17 cellular contexts compared by ENCODE assay signal in genomic region chr14:72532686-72533454, GRCh38.
DNase-seq lines count a peak whose midpoint lies in the region; ATAC-seq and TF ChIP-seq lines count a peak whose summit lies in the region.
"Had no signal": no experiment of that assay in that cellular context is flagged by ENCODE, and none has a peak within 500 bp of the region (broad histone marks: within the 10 kb centered on the region; RNA-seq: fewer than 3 reads in every experiment).

No MANE protein-coding gene starts in this region.

- intact Hi-C loops in activated CD4-positive, alpha-beta T cell treated with anti-CD3 and anti-CD28 coated beads, Interleukin-2, amount 10 ng/mL, durations not matched to agents 24 days and 14 days (cut with micrococcal nuclease), result no loop called here
- intact Hi-C loops in CD4-positive, alpha-beta T cell (cut with DNase I, micrococcal nuclease), result no loop called here
- intact Hi-C loops in naive thymus-derived CD4-positive, alpha-beta T cell (cut with micrococcal nuclease), result loop anchor here in 1 of 2 donors (1.0 to 2.0 kb wide), 2 partner anchors 14 to 56 kb away; no protein-coding TSS in a partner anchor

- ATAC-seq in CD4-positive, alpha-beta T cell (ENCODE audit: poor library complexity), result no peak
- peak in 3 of 4 experiments; percentile 27 to 51 (median 50) for ATAC-seq in T-cell (replicated peaks in 1 of 4)
- no peak for ATAC-seq in naive thymus-derived CD4-positive, alpha-beta T cell
- no peak for ATAC-seq in HG02623 (IDR thresholded peaks at IDR 0.05; ENCODE audit: unreplicated experiment)
- ATAC-seq in GM18868 (IDR thresholded peaks at IDR 0.05; ENCODE audit: unreplicated experiment), result no peak

- H3K27me3 ChIP-seq in CD4-positive, alpha-beta T cell (ENCODE audit: control insufficient read depth, insufficient read depth, low read length), result no peaks in the 10 kb centered on the region
- no peaks in the 10 kb centered on the region for H3K27me3 ChIP-seq in naive thymus-derived CD4-positive, alpha-beta T cell (ENCODE audit: control insufficient read depth in 2 of 2, insufficient read depth in 2 of 2, low read length in 2 of 2)
- no peaks in the 10 kb centered on the region for H3K27me3 ChIP-seq in right atrium auricular region
- H3K27me3 ChIP-seq: SJSA1 had no signal

- peaks cover 8% of the 10 kb centered on the region for H3K9me3 ChIP-seq in CD4-positive, alpha-beta T cell (ENCODE audit: control insufficient read depth, low read length)
- peaks cover 0 to 7% (median 7%) of the 10 kb centered on the region in 3 experiments for H3K9me3 ChIP-seq in naive thymus-derived CD4-positive, alpha-beta T cell (ENCODE audit: control insufficient read depth in 2 of 3, low read length in 3 of 3)
- H3K9me3 ChIP-seq in right atrium auricular region, result peaks cover 0 to 8% of the 10 kb centered on the region in 2 donors

- DNase-seq in activated CD4-positive, alpha-beta T cell treated with anti-CD3 and anti-CD28 coated beads, Interleukin-2, amount 10 ng/mL, durations not matched to agents 24 days and 14 days, result peak; percentile 77
- DNase-seq in activated CD4-positive, alpha-beta T cell treated with anti-CD3 and anti-CD28 coated beads, Interleukin-2, amount 50 U/mL, for 48 hours, result no peak
- no peak for DNase-seq in CD4-positive, alpha-beta T cell
- DNase-seq in T-cell, result no peak
- peak in 5 of 9 donors; percentile 13 to 52 (median 39) for DNase-seq in naive thymus-derived CD4-positive, alpha-beta T cell
- no peak for DNase-seq in right atrium auricular region (ENCODE audit: low spot score)
- DNase-seq: DMS 273 treated with DMSO at 0.1 percent for 48 hours, KBM-7, NCI-H1092, NCI-H146, NCI-H2081 treated with DMSO at 0.1 percent for 48 hours, NCI-H510A, NCI-H82 had no signal

- no peak overlapping the region for H3K27ac ChIP-seq in CD4-positive, alpha-beta T cell (ENCODE audit: low read depth, low read length)
- H3K27ac ChIP-seq in naive thymus-derived CD4-positive, alpha-beta T cell (ENCODE audit: low read depth, low read length), result no peak overlapping the region
- no peak overlapping the region for H3K27ac ChIP-seq in right atrium auricular region
- H3K27ac ChIP-seq: 22Rv1, SJSA1 had no signal

- peaks cover 16% of the 10 kb centered on the region for H3K27me3 Mint-ChIP-seq in activated CD4-positive, alpha-beta T cell treated with anti-CD3 and anti-CD28 coated beads, Interleukin-2, amount 10 ng/mL, durations not matched to agents 24 days and 14 days
- no peaks in the 10 kb centered on the region for H3K27me3 Mint-ChIP-seq in CD4-positive, alpha-beta T cell
- H3K27me3 Mint-ChIP-seq in T-cell, result peaks cover 0 to 4% of the 10 kb centered on the region in 2 donors
- peaks cover 0 to 9% (median 5%) of the 10 kb centered on the region in 5 donors for H3K27me3 Mint-ChIP-seq in naive thymus-derived CD4-positive, alpha-beta T cell

- peak overlapping the region; percentile 81 for H3K27ac Mint-ChIP-seq in activated CD4-positive, alpha-beta T cell treated with anti-CD3 and anti-CD28 coated beads, Interleukin-2, amount 10 ng/mL, durations not matched to agents 24 days and 14 days
- peak overlapping the region; percentile 25 for H3K27ac Mint-ChIP-seq in CD4-positive, alpha-beta T cell
- H3K27ac Mint-ChIP-seq in T-cell, result peak overlapping the region; percentile 72 to 81
- H3K27ac Mint-ChIP-seq in naive thymus-derived CD4-positive, alpha-beta T cell, result peak overlapping the region; percentile 1 to 80 (median 53)

- no peak overlapping the region for H3K4me3 ChIP-seq in naive thymus-derived CD4-positive, alpha-beta T cell (ENCODE audit: low read length)
- H3K4me3 ChIP-seq in right atrium auricular region, result no peak overlapping the region
- H3K4me3 ChIP-seq: SJSA1 had no signal

- POLR2A ChIA-PET in CD4-positive, alpha-beta T cell (lab: Charles Lee), result interaction anchor here (1.2 kb wide), 1 partner anchor 361 kb away, joined by 4 read pairs; the partner anchor contains the start of gene DPF3
- POLR2A ChIA-PET in T-cell (lab: Charles Lee), result no interaction called here
- POLR2A ChIA-PET in naive thymus-derived CD4-positive, alpha-beta T cell (lab: Charles Lee), result interaction anchor here (1.6 kb wide), 1 partner anchor 14 kb away, joined by 3 read pairs; no protein-coding TSS in a partner anchor

- TF ChIP-seq CTCF in CD4-positive, alpha-beta T cell (IDR thresholded peaks at IDR 0.05), result no peak
- TF ChIP-seq CTCF in right atrium auricular region (IDR thresholded peaks at IDR 0.05), result no peak

- peaks cover 69% of the 10 kb centered on the region for H3K4me1 Mint-ChIP-seq in activated CD4-positive, alpha-beta T cell treated with anti-CD3 and anti-CD28 coated beads, Interleukin-2, amount 10 ng/mL, durations not matched to agents 24 days and 14 days
- H3K4me1 Mint-ChIP-seq in CD4-positive, alpha-beta T cell (ENCODE audit: low read depth), result peaks cover 65% of the 10 kb centered on the region
- peaks cover 62 to 81% (median 63%) of the 10 kb centered on the region in 3 donors for H3K4me1 Mint-ChIP-seq in T-cell
- H3K4me1 Mint-ChIP-seq in naive thymus-derived CD4-positive, alpha-beta T cell, result peaks cover 43 to 76% (median 66%) of the 10 kb centered on the region in 7 donors

- H3K36me3 ChIP-seq in naive thymus-derived CD4-positive, alpha-beta T cell (ENCODE audit: control insufficient read depth in 2 of 3, insufficient read depth in 3 of 3, low read length in 3 of 3), result no peaks in the 10 kb centered on the region
- H3K36me3 ChIP-seq in right atrium auricular region, result no peaks in the 10 kb centered on the region
- H3K36me3 ChIP-seq: SJSA1 had no signal

- peak overlapping the region; percentile 66 for H3K4me3 Mint-ChIP-seq in activated CD4-positive, alpha-beta T cell treated with anti-CD3 and anti-CD28 coated beads, Interleukin-2, amount 10 ng/mL, durations not matched to agents 24 days and 14 days
- H3K4me3 Mint-ChIP-seq in CD4-positive, alpha-beta T cell, result peak overlapping the region; percentile 11
- peak overlapping the region in 1 of 3 donors; percentile 57 for H3K4me3 Mint-ChIP-seq in T-cell
- peak overlapping the region in 7 of 10 donors; percentile 0 to 68 (median 30) for H3K4me3 Mint-ChIP-seq in naive thymus-derived CD4-positive, alpha-beta T cell

- CTCF ChIA-PET in CD4-positive, alpha-beta T cell (lab: Charles Lee), result no interaction called here
- CTCF ChIA-PET in T-cell (lab: Charles Lee), result interaction anchor here (0.6 to 1.2 kb wide), 2 partner anchors 16 to 369 kb away, joined by 3 to 5 read pairs; no protein-coding TSS in a partner anchor
- CTCF ChIA-PET in naive thymus-derived CD4-positive, alpha-beta T cell (lab: Charles Lee), result interaction anchor here (0.8 to 1.1 kb wide), 2 partner anchors 14 to 78 kb away, joined by 3 to 5 read pairs; no protein-coding TSS in a partner anchor

- peaks cover 21% of the 10 kb centered on the region for H3K36me3 Mint-ChIP-seq in activated CD4-positive, alpha-beta T cell treated with anti-CD3 and anti-CD28 coated beads, Interleukin-2, amount 10 ng/mL, durations not matched to agents 24 days and 14 days (ENCODE audit: low read depth)
- H3K36me3 Mint-ChIP-seq in CD4-positive, alpha-beta T cell (ENCODE audit: low read depth), result no peaks in the 10 kb centered on the region
- peaks cover 4% of the 10 kb centered on the region for H3K36me3 Mint-ChIP-seq in T-cell
- H3K36me3 Mint-ChIP-seq in naive thymus-derived CD4-positive, alpha-beta T cell, result peaks cover 3 to 37% (median 10%) of the 10 kb centered on the region in 5 donors

- H3K4me1 ChIP-seq in naive thymus-derived CD4-positive, alpha-beta T cell (ENCODE audit: control insufficient read depth in 2 of 2, insufficient read depth in 2 of 2, low read length in 2 of 2), result peaks cover 43 to 47% of the 10 kb centered on the region in 2 donors
- H3K4me1 ChIP-seq in right atrium auricular region, result no peaks in the 10 kb centered on the region
- H3K4me1 ChIP-seq: SJSA1 had no signal

- peaks cover 19% of the 10 kb centered on the region for H3K9me3 Mint-ChIP-seq in activated CD4-positive, alpha-beta T cell treated with anti-CD3 and anti-CD28 coated beads, Interleukin-2, amount 10 ng/mL, durations not matched to agents 24 days and 14 days
- peaks cover 14% of the 10 kb centered on the region for H3K9me3 Mint-ChIP-seq in CD4-positive, alpha-beta T cell
- peaks cover 2 to 17% (median 5%) of the 10 kb centered on the region in 3 donors for H3K9me3 Mint-ChIP-seq in T-cell
- peaks cover 7 to 29% (median 14%) of the 10 kb centered on the region in 11 donors for H3K9me3 Mint-ChIP-seq in naive thymus-derived CD4-positive, alpha-beta T cell

Comparison
In these comparisons a context has a peak if more than half of its experiments do, and no peak if none do; other contexts are left out.
1. DNase-seq: peak in activated CD4-positive, alpha-beta T cell treated with anti-CD3 and anti-CD28 coated beads, Interleukin-2, amount 10 ng/mL, durations not matched to agents 24 days and 14 days (single experiment) and naive thymus-derived CD4-positive, alpha-beta T cell (5 of 9); none in activated CD4-positive, alpha-beta T cell treated with anti-CD3 and anti-CD28 coated beads, Interleukin-2, amount 50 U/mL, for 48 hours (0 of 2), CD4-positive, alpha-beta T cell (0 of 10), T-cell (0 of 34) and right atrium auricular region (single experiment).
2. H3K27ac Mint-ChIP-seq: peak in every context shown above with its lines; median percentile 81 in activated CD4-positive, alpha-beta T cell treated with anti-CD3 and anti-CD28 coated beads, Interleukin-2, amount 10 ng/mL, durations not matched to agents 24 days and 14 days; 76 in T-cell; 53 in naive thymus-derived CD4-positive, alpha-beta T cell; 25 in CD4-positive, alpha-beta T cell.
3. ATAC-seq: peak in T-cell (3 of 4); none in CD4-positive, alpha-beta T cell (single experiment), naive thymus-derived CD4-positive, alpha-beta T cell (single experiment), HG02623 (single experiment) and GM18868 (single experiment).
4. POLR2A ChIA-PET loops: an anchor here in CD4-positive, alpha-beta T cell (1.2 kb wide) and naive thymus-derived CD4-positive, alpha-beta T cell (1.6 kb wide); none called in T-cell.